ENCODE assay signal across 8 cellular contexts in genomic region chr7:1432411-1433082, GRCh38. TPM values are rescaled to one million over a fixed set of nuclear protein-coding genes. Genes with fewer than 3 reads are reported as not detected.
DNase-seq lines count a peak whose midpoint lies in the region; ATAC-seq and TF ChIP-seq lines count a peak whose summit lies in the region.

No MANE protein-coding gene starts in this region.

- peaks cover 12% of the 10 kb centered on the region for H3K4me1 Mint-ChIP-seq in brain

- H3K4me3 Mint-ChIP-seq in brain: peak overlapping the region in 1 of 5 experiments; percentile 63

- TF ChIP-seq CTCF in WERI-Rb-1 (IDR thresholded peaks at IDR 0.05; ENCODE audit: low read depth, low read length): peak; percentile 88
- TF ChIP-seq CTCF in brain (conservative IDR thresholded peaks at IDR 0.05): peak; percentile 91 to 98

- no peaks in the 10 kb centered on the region for H3K27me3 ChIP-seq in WERI-Rb-1 (ENCODE audit: insufficient read depth, low read depth, severe bottlenecking)

- H3K36me3 ChIP-seq in WERI-Rb-1: no peaks in the 10 kb centered on the region

- no peak overlapping the region for H3K4me3 ChIP-seq in WERI-Rb-1 (ENCODE audit: low read depth, low read length)

- DNase-seq in NCI-H146 (lab: John Stamatoyannopoulos, UW) (peak; percentile 51), NCI-H146 treated with DMSO at 0.1 percent for 48 hours (lab: John Stamatoyannopoulos, UW; ENCODE audit: unreplicated experiment) (no peak), NAMALWA (ENCODE audit: low spot score) (peak; percentile 86), WERI-Rb-1 (peak; percentile 75), inferior parietal cortex (ENCODE audit: extremely low spot score) (peak; percentile 77)
- peak; percentile 75 for DNase-seq in stimulated activated CD4-positive, alpha-beta T cell treated with anti-CD3 and anti-CD28 coated beads, Interleukin-1b, Interleukin-23, amount 100 ng/mL, for 48 hours

- H3K27ac ChIP-seq in WERI-Rb-1: no peak overlapping the region

- peaks cover 0 to 2% (median 0%) of the 10 kb centered on the region in 5 experiments for H3K9me3 Mint-ChIP-seq in brain

- H3K9me3 ChIP-seq in WERI-Rb-1 (ENCODE audit: severe bottlenecking): no peaks in the 10 kb centered on the region

- no peak for ATAC-seq in GM19452 (IDR thresholded peaks at IDR 0.05; ENCODE audit: unreplicated experiment)

- no peaks in the 10 kb centered on the region for H3K27me3 Mint-ChIP-seq in brain

- no peaks in the 10 kb centered on the region for H3K36me3 Mint-ChIP-seq in brain

- peak overlapping the region in 3 of 5 experiments; percentile 46 to 64 (median 59) for H3K27ac Mint-ChIP-seq in brain

RNA-seq across cellular contexts. Expression of gene MICALL2, which starts 26.7 kb away (rescaled TPM):
- polyA plus RNA-seq in brain (ENCODE audit: insufficient read depth, low read depth, low replicate concordance): 5.1 TPM
